20 cellular contexts compared by ENCODE assay signal in genomic region chr16:3640207-3640606, GRCh38. TPM values are rescaled to one million over a fixed set of nuclear protein-coding genes. Genes with fewer than 3 reads are reported as not detected.
DNase-seq lines count a peak whose midpoint lies in the region; ATAC-seq, FAIRE-seq and TF ChIP-seq lines count a peak whose summit lies in the region.
"Had no signal": no experiment of that assay in that cellular context is flagged by ENCODE, and none has a peak within 500 bp of the region (broad histone marks: within the 10 kb centered on the region; RNA-seq: fewer than 3 reads in every experiment).

No MANE protein-coding gene starts in this region.

- peaks cover 5% of the 10 kb centered on the region; the same call in 2 of the 3 replicates for H3K36me3 Mint-ChIP-seq in GM23338 (ENCODE audit: low read depth)
- H3K36me3 Mint-ChIP-seq in chondrocyte (ENCODE audit: low read depth), result peaks cover 3% of the 10 kb centered on the region
- peaks cover 16% of the 10 kb centered on the region for H3K36me3 Mint-ChIP-seq in effector memory CD8-positive, alpha-beta T cell (ENCODE audit: insufficient read depth)
- H3K36me3 Mint-ChIP-seq in T-helper 17 cell (ENCODE audit: low read depth), result peaks cover 3% of the 10 kb centered on the region
- peaks cover 0 to 22% (median 5%) of the 10 kb centered on the region in 3 donors for H3K36me3 Mint-ChIP-seq in naive thymus-derived CD8-positive, alpha-beta T cell

- no peak for ATAC-seq in GM23338
- peak; percentile 91 for ATAC-seq in HepG2
- ATAC-seq in effector memory CD8-positive, alpha-beta T cell (replicated peaks), result no peak
- ATAC-seq in T-helper 17 cell, result no peak
- no peak for ATAC-seq in naive thymus-derived CD8-positive, alpha-beta T cell
- ATAC-seq: CD8-positive, alpha-beta T cell had no signal

- no peak overlapping the region for H4K12ac ChIP-seq in trophoblast cell (ENCODE audit: low read depth, low read length)

- peaks cover 10% of the 10 kb centered on the region for H3K27me3 Mint-ChIP-seq in GM23338 (ENCODE audit: insufficient read depth, low read depth, poor library complexity)
- H3K27me3 Mint-ChIP-seq in chondrocyte (ENCODE audit: low read depth), result no peaks in the 10 kb centered on the region
- no peaks in the 10 kb centered on the region for H3K27me3 Mint-ChIP-seq in effector memory CD8-positive, alpha-beta T cell
- no peaks in the 10 kb centered on the region for H3K27me3 Mint-ChIP-seq in T-helper 17 cell
- H3K27me3 Mint-ChIP-seq in naive thymus-derived CD8-positive, alpha-beta T cell, result no peaks in the 10 kb centered on the region
- H3K27me3 Mint-ChIP-seq: B cell had no signal

- no peaks in the 10 kb centered on the region for H3K9me2 ChIP-seq in GM23338 (ENCODE audit: insufficient read depth)

- no peak overlapping the region for H4K8ac ChIP-seq in trophoblast cell (ENCODE audit: low read depth, low read length)

- H2BK12ac ChIP-seq in trophoblast cell (ENCODE audit: low read length), result no peak overlapping the region

- CTCF ChIA-PET in HepG2 (lab: Yijun Ruan, JAX; ENCODE audit: low intra/inter-chr PET ratio, low total read pairs), result no interaction called here

- H3K4ac ChIP-seq in trophoblast cell (ENCODE audit: low read depth, low read length), result no peak overlapping the region

- no TSS peak for BruUV-seq in HepG2 (replicated peaks; lab: Mats Ljungman, UMichigan)

- peak overlapping the region; percentile 37; the same call in 1 of the 2 replicates for H3K27ac Mint-ChIP-seq in GM23338
- no peak overlapping the region for H3K27ac Mint-ChIP-seq in chondrocyte (ENCODE audit: unreplicated experiment)
- H3K27ac Mint-ChIP-seq in effector memory CD8-positive, alpha-beta T cell, result no peak overlapping the region
- H3K27ac Mint-ChIP-seq in T-helper 17 cell, result no peak overlapping the region
- H3K27ac Mint-ChIP-seq in naive thymus-derived CD8-positive, alpha-beta T cell, result peak overlapping the region in 1 of 10 donors; percentile 82
- H3K27ac Mint-ChIP-seq: B cell; CD8-positive, alpha-beta T cell had no signal

- H3K4me3 ChIP-seq in GM23338, result no peak overlapping the region
- peak overlapping the region in 1 of 3 experiments; percentile 19; a peak in 1 of 6 replicates for H3K4me3 ChIP-seq in HepG2 (replicated peaks in 1 of 3; ENCODE audit: insufficient read depth in 1 of 3, low read depth in 2 of 3, low read length in 3 of 3)
- no peak overlapping the region for H3K4me3 ChIP-seq in trophoblast cell (ENCODE audit: low read depth, low read length)
- H3K4me3 ChIP-seq in transverse colon, result no peak overlapping the region

- peaks cover 3% of the 10 kb centered on the region; the same call in 1 of the 2 replicates for H3F3A ChIP-seq in GM23338 (replicated peaks; ENCODE audit: low read depth)

- peaks cover 11% of the 10 kb centered on the region; the same call in 1 of the 2 replicates for H3K79me2 ChIP-seq in GM23338 (replicated peaks; ENCODE audit: insufficient read depth)
- peaks cover 3% of the 10 kb centered on the region for H3K79me2 ChIP-seq in HepG2 (ENCODE audit: insufficient read depth, low read length)
- no peaks in the 10 kb centered on the region for H3K79me2 ChIP-seq in trophoblast cell (ENCODE audit: control insufficient read depth, insufficient read depth, low read length, poor library complexity)

- H3K36me3 ChIP-seq in GM23338 (ENCODE audit: insufficient read depth), result no peaks in the 10 kb centered on the region
- H3K36me3 ChIP-seq in HepG2 (replicated peaks in 1 of 2; ENCODE audit: control insufficient read depth in 1 of 2, insufficient read depth in 2 of 2, low read length in 2 of 2), result peaks cover 1 to 2% of the 10 kb centered on the region in 2 experiments; a peak in 1 of 5 replicates
- peaks cover 3 to 7% of the 10 kb centered on the region in 2 experiments for H3K36me3 ChIP-seq in trophoblast cell (ENCODE audit: control insufficient read depth in 1 of 2, insufficient read depth in 2 of 2, low read length in 2 of 2)
- H3K36me3 ChIP-seq in transverse colon, result no peaks in the 10 kb centered on the region

- H3K9me3 ChIP-seq in HepG2 (ENCODE audit: low read length) (no peaks in the 10 kb centered on the region), trophoblast cell (ENCODE audit: insufficient read depth, low read depth, low read length) (peaks cover 2% of the 10 kb centered on the region), T-helper 17 cell (ENCODE audit: control insufficient read depth, low read length, poor library complexity, severe bottlenecking) (no peaks in the 10 kb centered on the region), transverse colon (no peaks in the 10 kb centered on the region)

- TF ChIP-seq POLR2A in HepG2 (IDR thresholded peaks at IDR 0.05; ENCODE audit: insufficient read depth in 1 of 2, low read depth in 2 of 2, low read length in 2 of 2), result 0 out of 4 replicates have a peak, but pooled peaks of 1 of the 2 experiments have one; percentile 19
- TF ChIP-seq POLR2A in transverse colon (IDR thresholded peaks at IDR 0.05), result no peak

- no peak overlapping the region for H3K4me2 ChIP-seq in GM23338
- peak overlapping the region; percentile 57 for H3K4me2 ChIP-seq in HepG2 (ENCODE audit: low read depth, low read length)
- no peak overlapping the region for H3K4me2 ChIP-seq in trophoblast cell (ENCODE audit: low read length)

- H3K4me1 ChIP-seq in GM23338 (ENCODE audit: insufficient read depth) (peaks cover 21% of the 10 kb centered on the region), HepG2 (ENCODE audit: insufficient read depth, low read length) (peaks cover 52% of the 10 kb centered on the region), trophoblast cell (ENCODE audit: control insufficient read depth in 1 of 2, insufficient read depth in 2 of 2, low read length in 2 of 2) (peaks cover 32 to 36% of the 10 kb centered on the region in 2 experiments), transverse colon (peaks cover 0 to 33% (median 15%) of the 10 kb centered on the region in 4 donors)

- 0 out of 2 replicates have a peak overlapping the region, but pooled peaks have one; percentile 0 for H3K27ac ChIP-seq in GM23338 (ENCODE audit: low read depth)
- peak overlapping the region; percentile 68 for H3K27ac ChIP-seq in HepG2 (ENCODE audit: extremely low read length, insufficient read depth, low read length)
- H3K27ac ChIP-seq in trophoblast cell (ENCODE audit: low read depth, low read length), result peak overlapping the region; percentile 16
- H3K27ac ChIP-seq in transverse colon, result no peak overlapping the region

- no peak overlapping the region for H3K23ac ChIP-seq in trophoblast cell (ENCODE audit: low read length)

- TF ChIP-seq CTCF in GM23338 (conservative IDR thresholded peaks at IDR 0.05; ENCODE audit: low read depth in 2 of 2), result no peak
- no peak for TF ChIP-seq CTCF in chondrocyte (IDR thresholded peaks at IDR 0.05)
- 0 out of 2 replicates have a peak, but pooled peaks have one; percentile 6 for TF ChIP-seq CTCF in HepG2 (CRISPR knock-in tag; IDR thresholded peaks at IDR 0.05)
- TF ChIP-seq CTCF in transverse colon (IDR thresholded peaks at IDR 0.05), result no peak

- H2AFZ ChIP-seq in GM23338 (no peak overlapping the region), HepG2 (ENCODE audit: low read length) (no peak overlapping the region), trophoblast cell (ENCODE audit: insufficient read depth, low read length, poor library complexity) (no peak overlapping the region)

- peaks cover 8% of the 10 kb centered on the region; the same call in 2 of the 3 replicates for H3K9me3 Mint-ChIP-seq in GM23338
- H3K9me3 Mint-ChIP-seq in chondrocyte (ENCODE audit: low read depth), result peaks cover 4% of the 10 kb centered on the region
- no peaks in the 10 kb centered on the region for H3K9me3 Mint-ChIP-seq in effector memory CD8-positive, alpha-beta T cell
- no peaks in the 10 kb centered on the region for H3K9me3 Mint-ChIP-seq in naive thymus-derived CD8-positive, alpha-beta T cell
- H3K9me3 Mint-ChIP-seq: CD8-positive, alpha-beta T cell had no signal

- H2BK5ac ChIP-seq in trophoblast cell (ENCODE audit: low read depth, low read length, poor library complexity), result no peak overlapping the region

- peak; percentile 91 for FAIRE-seq in HepG2 (lab: Jason Lieb, UNC)
- FAIRE-seq: D721Med had no signal

- no peak overlapping the region for H4K91ac ChIP-seq in trophoblast cell (ENCODE audit: low read depth, low read length)

- peaks cover 42% of the 10 kb centered on the region for H3K4me1 Mint-ChIP-seq in GM23338
- peaks cover 27% of the 10 kb centered on the region for H3K4me1 Mint-ChIP-seq in chondrocyte (ENCODE audit: low read depth)
- H3K4me1 Mint-ChIP-seq in effector memory CD8-positive, alpha-beta T cell (ENCODE audit: low read depth in 2 of 2), result peaks cover 16 to 34% of the 10 kb centered on the region in 2 donors
- H3K4me1 Mint-ChIP-seq in T-helper 17 cell, result peaks cover 30% of the 10 kb centered on the region
- peaks cover 29 to 46% (median 33%) of the 10 kb centered on the region in 4 donors for H3K4me1 Mint-ChIP-seq in naive thymus-derived CD8-positive, alpha-beta T cell

- H3K9ac ChIP-seq in HepG2 (ENCODE audit: insufficient read depth, low read depth, low read length) (no peak overlapping the region), trophoblast cell (ENCODE audit: low read length) (no peak overlapping the region)

- in situ Hi-C loops in HepG2 (cut with HindIII; ENCODE audit: extremely low pct_ligation_motif_present, low pct_unique_long_range_greater_than_20kb) (no loop called here), transverse colon (cut with MboI; ENCODE audit: low pct_ligation_motif_present in 1 of 4, low pct_unique_long_range_greater_than_20kb in 1 of 4, low sequenced_read_pairs in 3 of 4) (no loop called here)

- H3K4me3 Mint-ChIP-seq in GM23338, result no peak overlapping the region
- H3K4me3 Mint-ChIP-seq in chondrocyte (ENCODE audit: unreplicated experiment), result no peak overlapping the region
- no peak overlapping the region for H3K4me3 Mint-ChIP-seq in effector memory CD8-positive, alpha-beta T cell
- H3K4me3 Mint-ChIP-seq in T-helper 17 cell, result no peak overlapping the region
- H3K4me3 Mint-ChIP-seq in naive thymus-derived CD8-positive, alpha-beta T cell, result no peak overlapping the region
- H3K4me3 Mint-ChIP-seq: B cell; CD8-positive, alpha-beta T cell had no signal

- no peak overlapping the region for H3K18ac ChIP-seq in trophoblast cell (ENCODE audit: low read length)

- no peak for TF ChIP-seq EP300 in HepG2 (IDR thresholded peaks at IDR 0.05; ENCODE audit: low read depth in 2 of 2, low read length in 2 of 2)
- no peak for TF ChIP-seq EP300 in HepG2 (CRISPR knock-in tag; IDR thresholded peaks at IDR 0.05; ENCODE audit: borderline replicate concordance)
- no peak for TF ChIP-seq EP300 in transverse colon (IDR thresholded peaks at IDR 0.05; ENCODE audit: low read depth)

- DNase-seq in GM23338 (ENCODE audit: low spot score) (no peak), chondrocyte (ENCODE audit: low spot score) (peak; percentile 39), HepG2 (ENCODE audit: low spot score) (peak; percentile 62), trophoblast cell (peak in 1 of 2 donors; percentile 44), T-helper 17 cell (no peak), transverse colon (no peak)
- no peak for DNase-seq in effector memory CD8-positive, alpha-beta T cell
- DNase-seq in naive thymus-derived CD8-positive, alpha-beta T cell, result no peak
- DNase-seq: DND-41; MV-4-11; NCI-H1436; NCI-H2081 treated with DMSO at 0.1 percent for 48 hours; NCI-H226; NCI-H526 treated with DMSO at 0.1 percent for 48 hours; NK-92 treated with Interleukin-12 subunit alpha and Interleukin-12 subunit beta, amount 100 ng/mL, for 24 hours; OCI-M1; RPMI8226 had no signal

- no peak overlapping the region for H3K14ac ChIP-seq in trophoblast cell (ENCODE audit: low read length)

- POLR2A ChIA-PET in HepG2 (lab: Yijun Ruan, JAX), result interaction anchor here (1.1 kb wide), 2 partner anchors 10 to 42 kb away, joined by 3 read pairs; no protein-coding TSS in a partner anchor
- POLR2A ChIA-PET in naive thymus-derived CD8-positive, alpha-beta T cell (lab: Charles Lee), result no interaction called here

- no peaks in the 10 kb centered on the region for H3K27me3 ChIP-seq in GM23338 (ENCODE audit: insufficient read depth)
- no peaks in the 10 kb centered on the region for H3K27me3 ChIP-seq in HepG2 (ENCODE audit: control insufficient read depth in 1 of 2, insufficient read depth in 2 of 2, low read length in 2 of 2)
- H3K27me3 ChIP-seq in trophoblast cell (ENCODE audit: insufficient read depth, low read length), result no peaks in the 10 kb centered on the region
- no peaks in the 10 kb centered on the region for H3K27me3 ChIP-seq in transverse colon

- H4K20me1 ChIP-seq in GM23338 (replicated peaks; ENCODE audit: insufficient read depth) (peaks cover 5% of the 10 kb centered on the region; the same call in 1 of the 2 replicates), HepG2 (ENCODE audit: insufficient read depth, low read length) (no peaks in the 10 kb centered on the region)

- peaks cover 21% of the 10 kb centered on the region for H3K79me1 ChIP-seq in trophoblast cell (ENCODE audit: low read length)

- intact Hi-C loops in HepG2 (cut with micrococcal nuclease; ENCODE audit: unreplicated experiment), result no loop called here
- intact Hi-C loops in transverse colon (cut with DNase I; ENCODE audit: low total_unique reads), result no loop called here

- no peak overlapping the region for H2BK120ac ChIP-seq in trophoblast cell (ENCODE audit: insufficient read depth, low read length, poor library complexity)

- WGBS in HepG2 (ENCODE audit: low lambda C conversion rate), result 4% methylated on average over 3 of the region's 3 CpGs
- no CpG with 5 or more reads among the region's 3 CpGs for WGBS in trophoblast cell (ENCODE audit: extremely low coverage, insufficient coverage, insufficient read length)
- 91% methylated on average over 3 of the region's 3 CpGs; no CpG with 5 or more reads in 1 of the 2 donors for WGBS in transverse colon (ENCODE audit: low coverage in 1 of 2), 2 donors

- TF ChIP-seq RAD21 in HepG2 (CRISPR knock-in tag; IDR thresholded peaks at IDR 0.05), result 0 out of 2 replicates have a peak, but pooled peaks have one; percentile 8

- no peak overlapping the region for H2AK5ac ChIP-seq in trophoblast cell (ENCODE audit: low read length)

RNA-seq across cellular contexts. Expression of gene DNASE1, which starts 14.3 kb away (rescaled TPM):
- total RNA-seq in GM23338 (2014; rRNA removed; shearing (Covaris generic)), result 23.0 and 24.0 TPM in 2 replicates
- polyA plus RNA-seq in GM23338 (2016; fragmentation: Nextera tagmentation; extraction: Ambion mirVana) (7.9 TPM in 2 replicates), HepG2 (2011; rRNA removed) (11.1 and 13.0 TPM in 2 replicates)
- total RNA-seq in chondrocyte (10.3 to 17.8 TPM (median 12.2 TPM) in 3 replicates), HepG2 (2016; rRNA removed; fragmentation: Illumina TruSeq; extraction: Trizol) (3.7 and 7.1 TPM in 2 replicates), T-helper 17 cell (10 to 100 TPM; 19.6 to 21.5 TPM), transverse colon (100 to 1,000 TPM in 1 of 4 donors, 10 to 100 TPM in 3; 27.3 to 139 (median 36.5) TPM)
- 9.5 and 9.7 TPM in 2 replicates for total RNA-seq in HepG2 (2016; cell fraction: cytosol; rRNA removed; fragmentation: Illumina TruSeq; extraction: Trizol; ENCODE audit: low read depth)
- total RNA-seq in HepG2 (2016; cell fraction: insoluble cytoplasmic fraction; rRNA removed; fragmentation: Illumina TruSeq; extraction: Trizol), result 4.1 and 7.3 TPM in 2 replicates
- 11.1 and 12.4 TPM in 2 replicates for total RNA-seq in HepG2 (2016; cell fraction: membrane; rRNA removed; fragmentation: Illumina TruSeq; extraction: Trizol)
- 11.8 and 13.6 TPM in 2 replicates for total RNA-seq in HepG2 (2016; cell fraction: nucleus; rRNA removed; fragmentation: Illumina TruSeq; extraction: Trizol)
- polyA plus RNA-seq in HepG2 (2011; cell fraction: cytosol; rRNA removed), result 5.4 and 7.4 TPM in 2 replicates
- 37.1 and 37.7 TPM in 2 replicates for polyA plus RNA-seq in HepG2 (2011; cell fraction: nucleus; rRNA removed)
- polyA plus RNA-seq in HepG2 (2012), result 7.2 and 10.3 TPM in 2 replicates
- 10.1 and 11.6 TPM in 2 replicates for polyA plus RNA-seq in HepG2 (2016; cell fraction: cytosol; fragmentation: Illumina TruSeq; extraction: Trizol; ENCODE audit: low read depth)
- polyA plus RNA-seq in HepG2 (2016; cell fraction: insoluble cytoplasmic fraction; fragmentation: Illumina TruSeq; extraction: Trizol; ENCODE audit: low read depth), result 2.9 and 3.5 TPM in 2 replicates
- 9.6 and 10.1 TPM in 2 replicates for polyA plus RNA-seq in HepG2 (2016; cell fraction: membrane; fragmentation: Illumina TruSeq; extraction: Trizol; ENCODE audit: low read depth)
- 15.7 and 20.9 TPM in 2 replicates for polyA plus RNA-seq in HepG2 (2016; cell fraction: nucleus; fragmentation: Illumina TruSeq; extraction: Trizol; ENCODE audit: insufficient read depth, low read depth)
- 12.4 and 52.9 TPM in 2 replicates for polyA minus RNA-seq in HepG2 (2011; rRNA and poly(A)+ RNA removed; ENCODE audit: low replicate concordance)
- 3.9 and 4.6 TPM in 2 replicates for polyA minus RNA-seq in HepG2 (2011; cell fraction: cytosol; rRNA and poly(A)+ RNA removed)
- polyA minus RNA-seq in HepG2 (2011; cell fraction: nucleus; rRNA and poly(A)+ RNA removed), result 13.1 and 20.5 TPM in 2 replicates
- polyA plus RNA-seq in trophoblast cell (2013), result 10.6 and 11.7 TPM in 2 replicates
- total RNA-seq in naive thymus-derived CD8-positive, alpha-beta T cell, result 10 to 100 TPM; 53.5 to 56.7 TPM
- 10 to 100 TPM in 1 of 3 donors, 1 to 10 TPM in 2; 1.5 to 15.4 (median 2.8) TPM for polyA plus RNA-seq in naive thymus-derived CD8-positive, alpha-beta T cell

RNA-seq across cellular contexts. Expression of gene SLX4, which starts 28.8 kb away (rescaled TPM):
- total RNA-seq in GM23338 (2014; rRNA removed; shearing (Covaris generic)), result 12.6 and 15.2 TPM in 2 replicates
- polyA plus RNA-seq in GM23338 (2016; fragmentation: Nextera tagmentation; extraction: Ambion mirVana), result 2.9 and 3.0 TPM in 2 replicates
- total RNA-seq in chondrocyte, result 9.3 to 11.8 TPM (median 9.9 TPM) in 3 replicates
- total RNA-seq in HepG2 (2016; rRNA removed; fragmentation: Illumina TruSeq; extraction: Trizol), result 2.5 and 3.6 TPM in 2 replicates
- total RNA-seq in HepG2 (2016; cell fraction: cytosol; rRNA removed; fragmentation: Illumina TruSeq; extraction: Trizol; ENCODE audit: low read depth), result 0.97 and 1.0 TPM in 2 replicates
- total RNA-seq in HepG2 (2016; cell fraction: insoluble cytoplasmic fraction; rRNA removed; fragmentation: Illumina TruSeq; extraction: Trizol), result 2.1 and 3.8 TPM in 2 replicates
- 1.3 and 1.6 TPM in 2 replicates for total RNA-seq in HepG2 (2016; cell fraction: membrane; rRNA removed; fragmentation: Illumina TruSeq; extraction: Trizol)
- total RNA-seq in HepG2 (2016; cell fraction: nucleus; rRNA removed; fragmentation: Illumina TruSeq; extraction: Trizol), result 7.6 and 7.9 TPM in 2 replicates
- polyA plus RNA-seq in HepG2 (2011; rRNA removed), result 1.1 and 1.3 TPM in 2 replicates
- polyA plus RNA-seq in HepG2 (2011; cell fraction: cytosol; rRNA removed), result 0.40 and 0.46 TPM in 2 replicates
- 5.4 and 5.9 TPM in 2 replicates for polyA plus RNA-seq in HepG2 (2011; cell fraction: nucleus; rRNA removed)
- polyA plus RNA-seq in HepG2 (2012), result 0.97 and 1.2 TPM in 2 replicates
- polyA plus RNA-seq in HepG2 (2016; cell fraction: cytosol; fragmentation: Illumina TruSeq; extraction: Trizol; ENCODE audit: low read depth), result 0.16 and 0.18 TPM in 2 replicates
- polyA plus RNA-seq in HepG2 (2016; cell fraction: insoluble cytoplasmic fraction; fragmentation: Illumina TruSeq; extraction: Trizol; ENCODE audit: low read depth), result 1.1 and 1.7 TPM in 2 replicates
- 0.21 and 0.31 TPM in 2 replicates for polyA plus RNA-seq in HepG2 (2016; cell fraction: membrane; fragmentation: Illumina TruSeq; extraction: Trizol; ENCODE audit: low read depth)
- polyA plus RNA-seq in HepG2 (2016; cell fraction: nucleus; fragmentation: Illumina TruSeq; extraction: Trizol; ENCODE audit: insufficient read depth, low read depth), result 12.5 and 14.1 TPM in 2 replicates
- 1.5 and 3.9 TPM in 2 replicates for polyA minus RNA-seq in HepG2 (2011; rRNA and poly(A)+ RNA removed; ENCODE audit: low replicate concordance)
- 0.89 and 1.1 TPM in 2 replicates for polyA minus RNA-seq in HepG2 (2011; cell fraction: cytosol; rRNA and poly(A)+ RNA removed)
- 4.4 and 5.1 TPM in 2 replicates for polyA minus RNA-seq in HepG2 (2011; cell fraction: nucleus; rRNA and poly(A)+ RNA removed)
- 5.4 and 5.6 TPM in 2 replicates for polyA plus RNA-seq in trophoblast cell (2013)
- 1 to 10 TPM; 5.6 TPM for total RNA-seq in T-helper 17 cell
- total RNA-seq in transverse colon, result 10 to 100 TPM in 1 of 4 donors, 1 to 10 TPM in 3; 3.0 to 11.5 (median 4.9) TPM
- 1 to 10 TPM; 7.8 to 8.6 TPM for total RNA-seq in naive thymus-derived CD8-positive, alpha-beta T cell
- 1 to 10 TPM in 1 of 3 donors, under 1 TPM in 2; 0.32 to 1.2 (median 0.43) TPM for polyA plus RNA-seq in naive thymus-derived CD8-positive, alpha-beta T cell

Comparison
In these comparisons a context has a peak if more than half of its experiments do, and no peak if none do; other contexts are left out.
1. DNase-seq: peak in chondrocyte (single experiment) and HepG2 (single experiment); none in GM23338 (single experiment), effector memory CD8-positive, alpha-beta T cell (0 of 3), T-helper 17 cell (0 of 3), transverse colon (single experiment) and naive thymus-derived CD8-positive, alpha-beta T cell (0 of 10).
2. H3K27ac ChIP-seq: peak in GM23338 (single experiment), HepG2 (single experiment) and trophoblast cell (single experiment); none in transverse colon (0 of 4).